In the genomic region with DNA sequence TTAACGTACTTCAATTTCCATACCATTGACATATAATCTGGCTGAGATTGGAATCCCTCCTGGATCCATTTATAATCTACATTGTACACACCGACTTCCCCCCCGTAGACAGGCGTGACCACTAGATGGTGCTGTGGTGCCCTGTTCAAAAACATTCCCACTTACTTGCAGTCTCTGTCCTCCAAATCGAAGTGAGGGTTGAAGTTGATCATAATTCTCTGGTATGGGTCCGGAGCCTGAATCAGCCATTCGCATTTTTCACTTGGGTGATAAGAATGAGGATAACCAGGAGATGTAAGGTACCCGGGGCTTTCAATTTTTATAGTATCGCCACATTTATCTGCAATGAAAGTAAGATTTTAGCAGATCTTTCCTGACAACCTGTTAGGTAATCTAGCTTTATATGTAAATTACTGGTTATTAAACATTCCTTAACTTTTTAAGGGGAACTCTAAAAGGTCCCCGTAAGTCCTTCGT, we compare ENCODE assay signal across 8 cellular contexts. TPM values are rescaled to one million over a fixed set of nuclear protein-coding genes. Genes with fewer than 3 reads are reported as not detected.
DNase-seq lines count a peak whose midpoint lies in the region; ATAC-seq and TF ChIP-seq lines count a peak whose summit lies in the region.

No MANE protein-coding gene starts in this region.

- peak; percentile 83 for DNase-seq in Daoy (ENCODE audit: low read depth)
- DNase-seq in NCI-H510A (lab: John Stamatoyannopoulos, UW) = peak; percentile 23
- DNase-seq in activated CD4-positive, alpha-beta T cell treated with anti-CD3 and anti-CD28 coated beads for 4 hours = peak; percentile 75 to 85
- peak; percentile 90 for DNase-seq in colonic mucosa
- DNase-seq in left lung = peak; percentile 66 to 80
- DNase-seq in stimulated activated CD4-positive, alpha-beta T cell treated with anti-CD3 and anti-CD28 coated beads, Interleukin-2, amount 100 ng/mL, for 4 hours (ENCODE audit: low read depth) = peak; percentile 68

- peak; percentile 91 for TF ChIP-seq CTCF in colonic mucosa (IDR thresholded peaks at IDR 0.05)
- TF ChIP-seq CTCF in left lung (IDR thresholded peaks at IDR 0.05) = peak; percentile 79 to 85

- no peak overlapping the region for H3K9ac ChIP-seq in colonic mucosa (ENCODE audit: low read depth in 2 of 2, low read length in 2 of 2)

- H3K4me3 ChIP-seq in colonic mucosa = no peak overlapping the region
- peak overlapping the region; percentile 65 to 76 for H3K4me3 ChIP-seq in left lung

- H3K9me3 ChIP-seq in colonic mucosa = no peaks in the 10 kb centered on the region
- H3K9me3 ChIP-seq in left lung = no peaks in the 10 kb centered on the region

- H3K4me1 ChIP-seq in colonic mucosa = peaks cover 3% of the 10 kb centered on the region
- H3K4me1 ChIP-seq in left lung = peaks cover 0 to 56% of the 10 kb centered on the region in 2 donors

- ATAC-seq in HG02642 (IDR thresholded peaks at IDR 0.05; ENCODE audit: poor library complexity, unreplicated experiment) (peak; percentile 54), left lung (peak; percentile 52), HG03196 (IDR thresholded peaks at IDR 0.05; ENCODE audit: unreplicated experiment) (no peak)

- H3K27me3 ChIP-seq in colonic mucosa = no peaks in the 10 kb centered on the region
- H3K27me3 ChIP-seq in left lung = peaks cover 0 to 43% of the 10 kb centered on the region in 2 donors

- H3K36me3 ChIP-seq in colonic mucosa (no peaks in the 10 kb centered on the region), left lung (peaks cover 0 to 12% of the 10 kb centered on the region in 2 donors)

- intact Hi-C loops in colonic mucosa (cut with DNase I) = loop anchor here (5.0 to 10.0 kb wide), 2 partner anchors 136 to 1307 kb away; no protein-coding TSS in a partner anchor
- intact Hi-C loops in left lung (cut with DNase I) = loop anchor here in 1 of 2 donors (10.0 kb wide), 1 partner anchor 1304 kb away; no protein-coding TSS in a partner anchor

- H3K27ac ChIP-seq in colonic mucosa = no peak overlapping the region
- H3K27ac ChIP-seq in left lung = peak overlapping the region; percentile 93

RNA-seq across cellular contexts. Expression of a gene that starts 3.9 kb away (rescaled TPM):
- 42.9 and 61.5 TPM in 2 replicates for total RNA-seq in Daoy (2014; rRNA removed; shearing (Covaris generic))
- 10 to 100 TPM; 11.7 to 18.4 TPM for total RNA-seq in colonic mucosa
- total RNA-seq in left lung = 100 to 1,000 TPM in 1 of 2 donors, 10 to 100 TPM in 1; 79.8 to 140 TPM

Comparison
In these comparisons a context has a peak if more than half of its experiments do, and no peak if none do; other contexts are left out.
1. DNase-seq: peak in every context shown above with its lines; median percentile 90 in colonic mucosa; 83 in Daoy; 80 in activated CD4-positive, alpha-beta T cell treated with anti-CD3 and anti-CD28 coated beads for 4 hours; 73 in left lung; 68 in stimulated activated CD4-positive, alpha-beta T cell treated with anti-CD3 and anti-CD28 coated beads, Interleukin-2, amount 100 ng/mL, for 4 hours; 23 in NCI-H510A.